ENCODE assay signal across 2 cellular contexts in the genomic region with DNA sequence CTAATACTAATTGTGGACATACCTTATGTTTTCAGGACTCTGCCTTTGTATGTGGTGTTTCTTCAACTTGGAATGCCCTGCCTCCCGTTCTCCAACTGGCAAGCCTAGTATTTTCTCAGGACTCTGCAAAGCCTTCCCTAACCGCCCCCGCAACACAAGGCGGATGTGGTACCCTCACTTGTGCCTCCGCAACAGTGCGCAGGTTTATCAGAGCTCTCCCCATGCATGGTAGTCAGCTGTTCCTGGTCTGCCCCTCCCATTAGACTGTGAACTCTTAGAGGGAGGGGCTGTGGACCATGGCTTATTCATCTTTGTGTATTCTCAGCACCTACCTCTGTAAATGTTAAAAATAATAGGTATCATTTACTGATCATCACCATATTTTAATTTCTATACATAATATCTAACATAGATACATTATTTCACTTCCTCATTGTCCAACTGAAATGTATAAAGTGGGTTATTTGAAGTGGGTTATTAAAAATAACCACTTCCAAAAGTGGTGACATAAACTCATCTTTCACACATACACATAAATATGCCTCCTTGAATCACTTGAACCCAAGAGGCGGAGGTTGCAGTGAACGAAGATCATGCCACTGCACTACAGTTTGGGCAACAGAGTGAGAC.
TF ChIP-seq lines count a peak whose summit lies in the region.

No MANE protein-coding gene starts in this region.

TF ChIP-seq in SK-N-SH, 30 proteins besides CTCF, POLR2A, EP300 and RAD21:
- no peak for TF ChIP-seq ELF1 (IDR thresholded peaks at IDR 0.05)
- no peak for TF ChIP-seq SIN3A (IDR thresholded peaks at IDR 0.05; ENCODE audit: borderline replicate concordance, low read depth, low read length)
- no peak for TF ChIP-seq GATA2 (CRISPR knock-in tag; IDR thresholded peaks at IDR 0.05)
- TF ChIP-seq NFIC (IDR thresholded peaks at IDR 0.05; ENCODE audit: borderline replicate concordance), result no peak
- TF ChIP-seq SMC3 (IDR thresholded peaks at IDR 0.05; ENCODE audit: low read depth, low read length), result no peak
- no peak for TF ChIP-seq GABPA (IDR thresholded peaks at IDR 0.05; ENCODE audit: low read depth)
- TF ChIP-seq, protein P1, sequence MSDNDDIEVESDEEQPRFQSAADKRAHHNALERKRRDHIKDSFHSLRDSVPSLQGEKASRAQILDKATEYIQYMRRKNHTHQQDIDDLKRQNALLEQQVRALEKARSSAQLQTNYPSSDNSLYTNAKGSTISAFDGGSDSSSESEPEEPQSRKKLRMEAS (IDR thresholded peaks at IDR 0.05; ENCODE audit: low read depth), result no peak
- no peak for TF ChIP-seq TCF12 (IDR thresholded peaks at IDR 0.05)
- no peak for TF ChIP-seq MEF2A (IDR thresholded peaks at IDR 0.05; ENCODE audit: borderline replicate concordance, low read depth)
- TF ChIP-seq, protein P2, sequence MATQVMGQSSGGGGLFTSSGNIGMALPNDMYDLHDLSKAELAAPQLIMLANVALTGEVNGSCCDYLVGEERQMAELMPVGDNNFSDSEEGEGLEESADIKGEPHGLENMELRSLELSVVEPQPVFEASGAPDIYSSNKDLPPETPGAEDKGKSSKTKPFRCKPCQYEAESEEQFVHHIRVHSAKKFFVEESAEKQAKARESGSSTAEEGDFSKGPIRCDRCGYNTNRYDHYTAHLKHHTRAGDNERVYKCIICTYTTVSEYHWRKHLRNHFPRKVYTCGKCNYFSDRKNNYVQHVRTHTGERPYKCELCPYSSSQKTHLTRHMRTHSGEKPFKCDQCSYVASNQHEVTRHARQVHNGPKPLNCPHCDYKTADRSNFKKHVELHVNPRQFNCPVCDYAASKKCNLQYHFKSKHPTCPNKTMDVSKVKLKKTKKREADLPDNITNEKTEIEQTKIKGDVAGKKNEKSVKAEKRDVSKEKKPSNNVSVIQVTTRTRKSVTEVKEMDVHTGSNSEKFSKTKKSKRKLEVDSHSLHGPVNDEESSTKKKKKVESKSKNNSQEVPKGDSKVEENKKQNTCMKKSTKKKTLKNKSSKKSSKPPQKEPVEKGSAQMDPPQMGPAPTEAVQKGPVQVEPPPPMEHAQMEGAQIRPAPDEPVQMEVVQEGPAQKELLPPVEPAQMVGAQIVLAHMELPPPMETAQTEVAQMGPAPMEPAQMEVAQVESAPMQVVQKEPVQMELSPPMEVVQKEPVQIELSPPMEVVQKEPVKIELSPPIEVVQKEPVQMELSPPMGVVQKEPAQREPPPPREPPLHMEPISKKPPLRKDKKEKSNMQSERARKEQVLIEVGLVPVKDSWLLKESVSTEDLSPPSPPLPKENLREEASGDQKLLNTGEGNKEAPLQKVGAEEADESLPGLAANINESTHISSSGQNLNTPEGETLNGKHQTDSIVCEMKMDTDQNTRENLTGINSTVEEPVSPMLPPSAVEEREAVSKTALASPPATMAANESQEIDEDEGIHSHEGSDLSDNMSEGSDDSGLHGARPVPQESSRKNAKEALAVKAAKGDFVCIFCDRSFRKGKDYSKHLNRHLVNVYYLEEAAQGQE (IDR thresholded peaks at IDR 0.05; ENCODE audit: low read depth, low read length), result no peak
- no peak for TF ChIP-seq FOXM1 (IDR thresholded peaks at IDR 0.05; ENCODE audit: low read depth)
- TF ChIP-seq, protein P3, sequence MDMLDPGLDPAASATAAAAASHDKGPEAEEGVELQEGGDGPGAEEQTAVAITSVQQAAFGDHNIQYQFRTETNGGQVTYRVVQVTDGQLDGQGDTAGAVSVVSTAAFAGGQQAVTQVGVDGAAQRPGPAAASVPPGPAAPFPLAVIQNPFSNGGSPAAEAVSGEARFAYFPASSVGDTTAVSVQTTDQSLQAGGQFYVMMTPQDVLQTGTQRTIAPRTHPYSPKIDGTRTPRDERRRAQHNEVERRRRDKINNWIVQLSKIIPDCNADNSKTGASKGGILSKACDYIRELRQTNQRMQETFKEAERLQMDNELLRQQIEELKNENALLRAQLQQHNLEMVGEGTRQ (IDR thresholded peaks at IDR 0.05; ENCODE audit: borderline replicate concordance, low read depth, low read length), result no peak
- TF ChIP-seq, protein P4, sequence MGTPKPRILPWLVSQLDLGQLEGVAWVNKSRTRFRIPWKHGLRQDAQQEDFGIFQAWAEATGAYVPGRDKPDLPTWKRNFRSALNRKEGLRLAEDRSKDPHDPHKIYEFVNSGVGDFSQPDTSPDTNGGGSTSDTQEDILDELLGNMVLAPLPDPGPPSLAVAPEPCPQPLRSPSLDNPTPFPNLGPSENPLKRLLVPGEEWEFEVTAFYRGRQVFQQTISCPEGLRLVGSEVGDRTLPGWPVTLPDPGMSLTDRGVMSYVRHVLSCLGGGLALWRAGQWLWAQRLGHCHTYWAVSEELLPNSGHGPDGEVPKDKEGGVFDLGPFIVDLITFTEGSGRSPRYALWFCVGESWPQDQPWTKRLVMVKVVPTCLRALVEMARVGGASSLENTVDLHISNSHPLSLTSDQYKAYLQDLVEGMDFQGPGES (IDR thresholded peaks at IDR 0.05; ENCODE audit: low read depth, low read length), result no peak
- no peak for TF ChIP-seq EZH2phosphoT487 (IDR thresholded peaks at IDR 0.05; ENCODE audit: borderline replicate concordance, low read depth)
- no peak for TF ChIP-seq TEAD4 (IDR thresholded peaks at IDR 0.05; ENCODE audit: borderline replicate concordance, insufficient read depth)
- no peak for TF ChIP-seq YY1 (IDR thresholded peaks at IDR 0.05; ENCODE audit: low read depth)
- no peak for TF ChIP-seq FOXJ3 (CRISPR knock-in tag; IDR thresholded peaks at IDR 0.05)
- TF ChIP-seq CHD2 (IDR thresholded peaks at IDR 0.05; ENCODE audit: low read length, partially characterized antibody), result no peak
- TF ChIP-seq RCOR1 (IDR thresholded peaks at IDR 0.05; ENCODE audit: low read length), result no peak
- TF ChIP-seq NRF1 (IDR thresholded peaks at IDR 0.05; ENCODE audit: low read depth, low read length), result no peak
TF ChIP-seq in SK-N-SH: peak in this region for 0.

TF ChIP-seq in SK-N-SH treated with all-trans-retinoic acid at 6 μM for 48 hours, 23 proteins besides CTCF, POLR2A, EP300 and RAD21:
- TF ChIP-seq BACH2 (CRISPR knock-in tag; IDR thresholded peaks at IDR 0.05; ENCODE audit: borderline replicate concordance), result no peak
- no peak for TF ChIP-seq CSDC2 (CRISPR knock-in tag; IDR thresholded peaks at IDR 0.05)
- no peak for TF ChIP-seq RARB (CRISPR knock-in tag; IDR thresholded peaks at IDR 0.05)
- TF ChIP-seq ISL1 (CRISPR knock-in tag; IDR thresholded peaks at IDR 0.05), result no peak
- TF ChIP-seq, protein P5, sequence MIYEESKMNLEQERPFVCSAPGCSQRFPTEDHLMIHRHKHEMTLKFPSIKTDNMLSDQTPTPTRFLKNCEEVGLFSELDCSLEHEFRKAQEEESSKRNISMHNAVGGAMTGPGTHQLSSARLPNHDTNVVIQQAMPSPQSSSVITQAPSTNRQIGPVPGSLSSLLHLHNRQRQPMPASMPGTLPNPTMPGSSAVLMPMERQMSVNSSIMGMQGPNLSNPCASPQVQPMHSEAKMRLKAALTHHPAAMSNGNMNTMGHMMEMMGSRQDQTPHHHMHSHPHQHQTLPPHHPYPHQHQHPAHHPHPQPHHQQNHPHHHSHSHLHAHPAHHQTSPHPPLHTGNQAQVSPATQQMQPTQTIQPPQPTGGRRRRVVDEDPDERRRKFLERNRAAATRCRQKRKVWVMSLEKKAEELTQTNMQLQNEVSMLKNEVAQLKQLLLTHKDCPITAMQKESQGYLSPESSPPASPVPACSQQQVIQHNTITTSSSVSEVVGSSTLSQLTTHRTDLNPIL (CRISPR knock-in tag; IDR thresholded peaks at IDR 0.05; ENCODE audit: low read depth), result no peak
